Comparison of ENCODE assay signal across 8 cellular contexts in the genomic region with DNA sequence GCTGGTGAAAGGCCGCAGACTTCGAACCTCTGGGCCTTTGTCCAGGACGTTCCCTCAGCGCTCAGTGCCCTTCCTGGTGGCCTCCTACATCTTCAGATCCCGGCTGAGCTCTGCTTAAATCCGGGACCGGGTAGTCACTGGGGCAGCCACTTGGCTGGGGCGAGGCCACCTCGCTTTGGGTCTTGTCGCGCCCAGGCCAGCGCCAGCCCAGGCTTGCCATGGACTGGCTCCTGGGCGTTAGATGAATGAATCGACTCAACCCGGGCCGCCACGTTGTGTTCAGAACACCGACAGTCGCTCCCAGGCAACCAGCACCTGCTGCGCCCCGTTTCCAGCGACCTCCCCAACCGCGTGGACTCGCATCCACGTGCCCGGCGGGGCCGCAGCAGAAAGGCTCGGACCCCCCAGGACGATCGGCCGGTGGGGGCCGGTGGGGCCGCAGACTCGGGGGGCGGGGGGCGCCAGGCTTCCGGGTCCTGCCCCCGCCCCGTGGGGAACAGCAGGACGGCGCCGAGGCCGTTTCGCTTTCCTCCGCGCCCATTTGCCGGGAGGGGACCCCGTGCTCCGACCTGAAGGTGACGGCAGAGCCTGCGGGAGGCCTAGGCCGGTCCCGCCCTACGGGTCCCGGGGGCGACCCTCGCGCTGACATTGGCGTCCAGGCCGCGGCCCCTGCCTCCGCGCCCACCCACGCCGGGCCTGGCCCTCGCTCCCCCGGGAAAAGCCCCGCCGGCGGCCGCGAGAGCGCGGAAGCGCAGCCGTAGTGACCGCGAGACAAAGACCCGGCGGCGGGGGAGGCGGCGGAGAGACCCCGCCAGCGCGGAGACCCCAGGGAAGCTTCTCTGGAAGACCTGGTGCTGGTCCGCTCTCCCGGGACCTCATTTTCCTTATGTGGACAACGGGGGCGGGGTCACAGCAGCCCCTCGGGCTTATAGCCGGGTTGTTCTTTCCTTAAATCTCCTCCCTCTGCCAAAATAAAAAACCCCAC. TPM values are rescaled to one million over a fixed set of nuclear protein-coding genes. Genes with fewer than 3 reads are reported as not detected.
DNase-seq lines count a peak whose midpoint lies in the region; FAIRE-seq and TF ChIP-seq lines count a peak whose summit lies in the region.

No MANE protein-coding gene starts in this region.

- TF ChIP-seq CTCF in ovary (IDR thresholded peaks at IDR 0.05) (no peak), vagina (IDR thresholded peaks at IDR 0.05) (no peak)

- H3K9me3 ChIP-seq in ovary (no peaks in the 10 kb centered on the region), vagina (no peaks in the 10 kb centered on the region)

- H3K27ac ChIP-seq in ovary (no peak overlapping the region), vagina (peak overlapping the region; percentile 88)

- peak; percentile 67 for DNase-seq in GM12892 (ENCODE audit: insufficient read length)
- peak; percentile 54 for DNase-seq in NCI-H2227 (lab: John Stamatoyannopoulos, UW; ENCODE audit: unreplicated experiment)
- DNase-seq in activated T-helper 1 cell treated with anti-CD3 and anti-CD28 coated beads, Interleukin-2, amount 50 U/mL, for 16 hours (ENCODE audit: low read depth in 1 of 2, low spot score in 1 of 2), result peak; percentile 8 to 37
- peak; percentile 44 to 64 for DNase-seq in frontal cortex (ENCODE audit: low spot score in 2 of 2)
- DNase-seq in ovary, result peak in 2 of 5 donors; percentile 50 to 59
- DNase-seq in vagina (ENCODE audit: extremely low spot score in 2 of 2), result no peak
- DNase-seq in HCEC 1CT, result no peak
- DNase-seq in NCI-H345 (lab: John Stamatoyannopoulos, UW), result no peak

- intact Hi-C loops in ovary (cut with DNase I) (no loop called here), vagina (cut with DNase I) (no loop called here)

- TF ChIP-seq POLR2A in GM12892 (IDR thresholded peaks at IDR 0.05; ENCODE audit: low read depth, low read length), result peak; percentile 54; the same call in 1 of the 2 replicates
- TF ChIP-seq POLR2A in ovary (IDR thresholded peaks at IDR 0.05), result no peak
- no peak for TF ChIP-seq POLR2A in vagina (IDR thresholded peaks at IDR 0.05)

- no peak for TF ChIP-seq EP300 in ovary (IDR thresholded peaks at IDR 0.05)

- H3K27me3 ChIP-seq in ovary (no peaks in the 10 kb centered on the region), vagina (no peaks in the 10 kb centered on the region)

- WGBS in ovary, 3 donors, result 6 to 13% (median 8%) methylated on average over 59 to 94 of the region's 94 CpGs

- FAIRE-seq in GM12892 (lab: Jason Lieb, UNC) (peak; percentile 73), frontal cortex (lab: Jason Lieb, UNC) (no peak)

- H3K4me1 ChIP-seq in ovary (ENCODE audit: insufficient read depth) (peaks cover 1% of the 10 kb centered on the region), vagina (peaks cover 11% of the 10 kb centered on the region)

- H3K4me3 ChIP-seq in ovary (peak overlapping the region; percentile 82), vagina (peak overlapping the region; percentile 91 to 92)

- no peaks in the 10 kb centered on the region for H3K36me3 ChIP-seq in ovary
- no peaks in the 10 kb centered on the region for H3K36me3 ChIP-seq in vagina

RNA-seq across cellular contexts. Expression of a gene that starts 37.3 kb away (rescaled TPM):
- 5.3 TPM for polyA plus RNA-seq in GM12892 (2012; ENCODE audit: missing spikeins)
- total RNA-seq in frontal cortex, result 7.3 TPM
- total RNA-seq in ovary, result 10 to 100 TPM in 6 of 7 donors, 1 to 10 TPM in 1; 8.1 to 22.3 (median 18.6) TPM
- polyA plus RNA-seq in ovary, result 10 to 100 TPM in 1 of 2 donors, 1 to 10 TPM in 1; 7.2 to 17.2 TPM
- total RNA-seq in vagina, result 24.3 TPM

RNA-seq across cellular contexts. Expression of a gene that starts 45.6 kb away (rescaled TPM):
- 3.3 TPM for polyA plus RNA-seq in GM12892 (2012; ENCODE audit: missing spikeins)
- 3.7 TPM for total RNA-seq in frontal cortex
- 10 to 100 TPM; 13.7 to 48.1 (median 20.9) TPM for total RNA-seq in ovary
- 1 to 10 TPM; 2.2 to 6.7 TPM for polyA plus RNA-seq in ovary
- total RNA-seq in vagina, result 34.6 TPM

Comparison
In these comparisons a context has a peak if more than half of its experiments do, and no peak if none do; other contexts are left out.
1. DNase-seq: peak in GM12892 (single experiment), NCI-H2227 (single experiment), activated T-helper 1 cell treated with anti-CD3 and anti-CD28 coated beads, Interleukin-2, amount 50 U/mL, for 16 hours (2 of 2) and frontal cortex (2 of 2); none in vagina (0 of 2), HCEC 1CT (single experiment) and NCI-H345 (single experiment).